Comparison of ENCODE assay signal across 1 cellular context in the genomic region with DNA sequence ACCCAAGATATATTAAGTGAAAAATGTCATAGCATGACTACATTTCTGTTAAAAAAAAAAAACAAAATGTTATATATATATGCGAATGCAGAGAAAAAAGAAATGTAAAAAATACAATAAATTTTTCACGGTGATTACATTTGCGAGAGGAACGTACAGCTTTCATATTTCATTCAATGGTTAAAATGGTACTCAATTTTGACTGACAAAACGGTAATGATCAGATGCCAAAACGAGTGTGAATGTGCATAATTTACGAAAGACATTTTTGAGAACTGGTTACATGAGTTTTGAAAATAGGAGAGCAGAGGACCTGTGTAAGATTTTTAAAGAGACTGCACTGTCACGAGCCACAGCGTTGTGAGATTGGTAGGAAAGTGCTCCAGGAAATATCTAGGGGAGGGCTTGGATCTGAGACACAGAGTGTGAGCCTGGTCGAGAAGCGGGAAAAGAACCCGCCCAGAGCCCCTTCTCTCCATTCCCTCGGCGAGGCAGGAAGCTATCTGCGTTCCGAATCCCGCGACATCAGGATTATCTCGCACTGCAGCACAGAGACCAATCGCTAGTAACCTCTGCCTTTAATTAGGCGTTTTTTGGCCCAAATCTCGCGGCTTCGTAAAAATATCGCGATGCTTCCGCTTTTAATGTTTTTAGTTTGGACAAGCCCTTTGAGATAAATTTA.
TF ChIP-seq lines count a peak whose summit lies in the region.

No MANE protein-coding gene starts in this region.

TF ChIP-seq in HCT116, 20 proteins besides CTCF, POLR2A, EP300 and RAD21 (continued from another document):
- TF ChIP-seq, protein P1, sequence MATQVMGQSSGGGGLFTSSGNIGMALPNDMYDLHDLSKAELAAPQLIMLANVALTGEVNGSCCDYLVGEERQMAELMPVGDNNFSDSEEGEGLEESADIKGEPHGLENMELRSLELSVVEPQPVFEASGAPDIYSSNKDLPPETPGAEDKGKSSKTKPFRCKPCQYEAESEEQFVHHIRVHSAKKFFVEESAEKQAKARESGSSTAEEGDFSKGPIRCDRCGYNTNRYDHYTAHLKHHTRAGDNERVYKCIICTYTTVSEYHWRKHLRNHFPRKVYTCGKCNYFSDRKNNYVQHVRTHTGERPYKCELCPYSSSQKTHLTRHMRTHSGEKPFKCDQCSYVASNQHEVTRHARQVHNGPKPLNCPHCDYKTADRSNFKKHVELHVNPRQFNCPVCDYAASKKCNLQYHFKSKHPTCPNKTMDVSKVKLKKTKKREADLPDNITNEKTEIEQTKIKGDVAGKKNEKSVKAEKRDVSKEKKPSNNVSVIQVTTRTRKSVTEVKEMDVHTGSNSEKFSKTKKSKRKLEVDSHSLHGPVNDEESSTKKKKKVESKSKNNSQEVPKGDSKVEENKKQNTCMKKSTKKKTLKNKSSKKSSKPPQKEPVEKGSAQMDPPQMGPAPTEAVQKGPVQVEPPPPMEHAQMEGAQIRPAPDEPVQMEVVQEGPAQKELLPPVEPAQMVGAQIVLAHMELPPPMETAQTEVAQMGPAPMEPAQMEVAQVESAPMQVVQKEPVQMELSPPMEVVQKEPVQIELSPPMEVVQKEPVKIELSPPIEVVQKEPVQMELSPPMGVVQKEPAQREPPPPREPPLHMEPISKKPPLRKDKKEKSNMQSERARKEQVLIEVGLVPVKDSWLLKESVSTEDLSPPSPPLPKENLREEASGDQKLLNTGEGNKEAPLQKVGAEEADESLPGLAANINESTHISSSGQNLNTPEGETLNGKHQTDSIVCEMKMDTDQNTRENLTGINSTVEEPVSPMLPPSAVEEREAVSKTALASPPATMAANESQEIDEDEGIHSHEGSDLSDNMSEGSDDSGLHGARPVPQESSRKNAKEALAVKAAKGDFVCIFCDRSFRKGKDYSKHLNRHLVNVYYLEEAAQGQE (IDR thresholded peaks at IDR 0.05; ENCODE audit: low read depth) = no peak
- TF ChIP-seq SP1 (IDR thresholded peaks at IDR 0.05; ENCODE audit: low read depth) (peak; percentile 41), POLR2AphosphoS5 (IDR thresholded peaks at IDR 0.05; ENCODE audit: low read depth, low read length) (peak; percentile 94), EGR1 (IDR thresholded peaks at IDR 0.05; ENCODE audit: low read depth) (0 out of 2 replicates have a peak, but pooled peaks have one; percentile 16), YY1 (IDR thresholded peaks at IDR 0.05; ENCODE audit: extremely low read depth, insufficient replicate concordance, low read depth, low read length) (peak; percentile 60), EZH2phosphoT487 (IDR thresholded peaks at IDR 0.05; ENCODE audit: borderline replicate concordance) (no peak)
- TF ChIP-seq, protein P2, sequence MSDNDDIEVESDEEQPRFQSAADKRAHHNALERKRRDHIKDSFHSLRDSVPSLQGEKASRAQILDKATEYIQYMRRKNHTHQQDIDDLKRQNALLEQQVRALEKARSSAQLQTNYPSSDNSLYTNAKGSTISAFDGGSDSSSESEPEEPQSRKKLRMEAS (IDR thresholded peaks at IDR 0.05) = peak; percentile 67
TF ChIP-seq in HCT116: peak in this region for 10.
